In genomic region chr3:128083980-128084674, GRCh38 we compare ENCODE assay signal across 17 cellular contexts. TPM values are rescaled to one million over a fixed set of nuclear protein-coding genes. Genes with fewer than 3 reads are reported as not detected.
DNase-seq lines count a peak whose midpoint lies in the region; ATAC-seq, FAIRE-seq and TF ChIP-seq lines count a peak whose summit lies in the region.
"Had no signal": no experiment of that assay in that cellular context is flagged by ENCODE, and none has a peak within 500 bp of the region (broad histone marks: within the 10 kb centered on the region; RNA-seq: fewer than 3 reads in every experiment).

No MANE protein-coding gene starts in this region.

- TF ChIP-seq RAD21 in liver (IDR thresholded peaks at IDR 0.05) (no peak), HepG2 (CRISPR knock-in tag; IDR thresholded peaks at IDR 0.05) (no peak)

- peaks cover 72% of the 10 kb centered on the region for H3K36me3 Mint-ChIP-seq in WTC11
- H3K36me3 Mint-ChIP-seq in activated CD8-positive, alpha-beta T cell treated with anti-CD3 and anti-CD28 coated beads for 36 hours (ENCODE audit: low read depth) = peaks cover 59% of the 10 kb centered on the region

- CTCF ChIA-PET in HepG2 (lab: Yijun Ruan, JAX; ENCODE audit: low intra/inter-chr PET ratio, low total read pairs) = no interaction called here
- CTCF ChIA-PET in WTC11 (lab: Charles Lee) = interaction anchor here (1.2 to 2.2 kb wide), 3 partner anchors 11 to 50 kb away, joined by 3 to 8 read pairs (median 4); no protein-coding TSS in a partner anchor
- CTCF ChIA-PET in activated CD8-positive, alpha-beta T cell treated with anti-CD3 and anti-CD28 coated beads for 36 hours (lab: Charles Lee) = interaction anchor here (0.8 to 2.3 kb wide), 5 partner anchors 10 to 50 kb away, joined by 3 to 5 read pairs (median 4); no protein-coding TSS in a partner anchor

- H4K20me1 ChIP-seq in HepG2 (ENCODE audit: insufficient read depth, low read length) = no peaks in the 10 kb centered on the region

- H3K27ac Mint-ChIP-seq in WTC11 = no peak overlapping the region
- H3K27ac Mint-ChIP-seq in activated CD8-positive, alpha-beta T cell treated with anti-CD3 and anti-CD28 coated beads for 36 hours = no peak overlapping the region
- H3K27ac Mint-ChIP-seq: activated naive CD8-positive, alpha-beta T cell treated with anti-CD3 and anti-CD28 coated beads for 36 hours had no signal

- H3K79me2 ChIP-seq in HepG2 (ENCODE audit: insufficient read depth, low read length) = no peaks in the 10 kb centered on the region

- ATAC-seq in HepG2 (no peak), WTC11 (no peak)
- no peak for ATAC-seq in activated CD8-positive, alpha-beta T cell treated with anti-CD3 and anti-CD28 coated beads for 36 hours
- ATAC-seq in stimulated activated naive CD8-positive, alpha-beta T cell treated with anti-CD3 and anti-CD28 coated beads, Interleukin-15, Interleukin-2, amounts not matched to agents 100 U/mL and 50 U/mL, for 24 hours = no peak

- DNase-seq in HepG2 (ENCODE audit: low spot score) (no peak), fibroblast of the aortic adventitia (ENCODE audit: low read depth) (peak; percentile 43), myocyte (ENCODE audit: low read depth) (peak; percentile 34), WTC11 (ENCODE audit: low spot score) (no peak), NCI-H1092 treated with DMSO at 0.1 percent for 48 hours (lab: John Stamatoyannopoulos, UW) (no peak)
- DNase-seq in activated CD8-positive, alpha-beta T cell treated with anti-CD3 and anti-CD28 coated beads for 36 hours = no peak
- DNase-seq in stimulated activated naive CD8-positive, alpha-beta T cell treated with anti-CD3 and anti-CD28 coated beads, Interleukin-15, Interleukin-2, amounts not matched to agents 100 U/mL and 50 U/mL, for 24 hours = no peak
- DNase-seq: ACHN; activated CD4-positive, alpha-beta T cell treated with anti-CD3 and anti-CD28 coated beads for 1 hour; activated naive CD8-positive, alpha-beta T cell treated with anti-CD3 and anti-CD28 coated beads for 36 hours; NCI-H1417 treated with DMSO at 0.1 percent for 48 hours; NCI-H524; PC-9; stimulated activated CD4-positive, alpha-beta T cell treated with anti-CD3 and anti-CD28 coated beads, Interleukin-4, amount 100 ng/mL, for 24 hours; T-helper 1 cell had no signal

- no peak for TF ChIP-seq CTCF in liver (IDR thresholded peaks at IDR 0.05; ENCODE audit: low read depth, low read length, missing input control)
- no peak for TF ChIP-seq CTCF in HepG2 (CRISPR knock-in tag; IDR thresholded peaks at IDR 0.05)
- no peak for TF ChIP-seq CTCF in fibroblast of the aortic adventitia (IDR thresholded peaks at IDR 0.05; ENCODE audit: insufficient read depth, low read length)
- TF ChIP-seq CTCF in WTC11 (IDR thresholded peaks at IDR 0.05) = no peak
- no peak for TF ChIP-seq CTCF in activated CD8-positive, alpha-beta T cell treated with anti-CD3 and anti-CD28 coated beads for 36 hours (IDR thresholded peaks at IDR 0.05)

- H3K9me3 Mint-ChIP-seq in WTC11 = no peaks in the 10 kb centered on the region
- no peaks in the 10 kb centered on the region for H3K9me3 Mint-ChIP-seq in activated CD8-positive, alpha-beta T cell treated with anti-CD3 and anti-CD28 coated beads for 36 hours
- H3K9me3 Mint-ChIP-seq: activated naive CD8-positive, alpha-beta T cell treated with anti-CD3 and anti-CD28 coated beads for 36 hours had no signal

- no peak for TF ChIP-seq POLR2A in HepG2 (IDR thresholded peaks at IDR 0.05; ENCODE audit: insufficient read depth in 1 of 2, low read depth in 2 of 2, low read length in 2 of 2)

- no peaks in the 10 kb centered on the region for H3K9me3 ChIP-seq in liver (ENCODE audit: control insufficient read depth in 4 of 4, low read length in 3 of 4)
- H3K9me3 ChIP-seq in HepG2 (ENCODE audit: low read length) = no peaks in the 10 kb centered on the region

- POLR2A ChIA-PET in HepG2 (lab: Yijun Ruan, JAX) = interaction anchor here (1.1 kb wide), 1 partner anchor 39 kb away, joined by 4 read pairs; the partner anchor contains the start of gene RUVBL1
- POLR2A ChIA-PET in WTC11 (lab: Charles Lee) = no interaction called here
- POLR2A ChIA-PET in activated CD8-positive, alpha-beta T cell treated with anti-CD3 and anti-CD28 coated beads for 36 hours (lab: Charles Lee) = no interaction called here

- 45% methylated on average over 9 of the region's 9 CpGs for WGBS in liver
- WGBS in HepG2 (ENCODE audit: low lambda C conversion rate) = 96% methylated on average over 9 of the region's 9 CpGs

- FAIRE-seq in HepG2 (lab: Jason Lieb, UNC) = no peak
- FAIRE-seq: H1 had no signal

- no TSS peak for BruUV-seq in HepG2 (replicated peaks; lab: Mats Ljungman, UMichigan)

- no peaks in the 10 kb centered on the region for H3K4me1 Mint-ChIP-seq in WTC11
- no peaks in the 10 kb centered on the region for H3K4me1 Mint-ChIP-seq in activated CD8-positive, alpha-beta T cell treated with anti-CD3 and anti-CD28 coated beads for 36 hours (ENCODE audit: low read depth)

- TF ChIP-seq EP300 in HepG2 (IDR thresholded peaks at IDR 0.05; ENCODE audit: low read depth in 2 of 2, low read length in 2 of 2) (no peak), HepG2 (CRISPR knock-in tag; IDR thresholded peaks at IDR 0.05; ENCODE audit: borderline replicate concordance) (no peak)

- H3K27ac ChIP-seq in liver (ENCODE audit: low read depth in 1 of 2, low read length in 2 of 2) (no peak overlapping the region), HepG2 (ENCODE audit: extremely low read length, insufficient read depth, low read length) (no peak overlapping the region)
- H3K27ac ChIP-seq: PC-9 had no signal

- peaks cover 16 to 64% (median 59%) of the 10 kb centered on the region in 4 donors for H3K4me1 ChIP-seq in liver (ENCODE audit: control insufficient read depth in 4 of 4, insufficient read depth in 4 of 4, low read length in 3 of 4)
- H3K4me1 ChIP-seq in HepG2 (ENCODE audit: insufficient read depth, low read length) = peaks cover 10% of the 10 kb centered on the region; the same call in 1 of the 2 replicates

- no peak overlapping the region for H3K4me3 ChIP-seq in liver (ENCODE audit: low read depth in 1 of 3, low read length in 3 of 3)
- no peak overlapping the region for H3K4me3 ChIP-seq in HepG2 (replicated peaks in 1 of 3; ENCODE audit: insufficient read depth in 1 of 3, low read depth in 2 of 3, low read length in 3 of 3)
- H3K4me3 ChIP-seq in fibroblast of the aortic adventitia (ENCODE audit: low read depth, low read length) = no peak overlapping the region
- H3K4me3 ChIP-seq: PC-9 had no signal

- intact Hi-C loops in HepG2 (cut with micrococcal nuclease; ENCODE audit: unreplicated experiment) = no loop called here
- intact Hi-C loops in activated CD8-positive, alpha-beta T cell treated with anti-CD3 and anti-CD28 coated beads for 36 hours (cut with micrococcal nuclease) = loop anchor here (10.0 kb wide), 1 partner anchor 411 kb away; the partner anchor contains the start of gene GATA2

- H3K27me3 ChIP-seq in liver (ENCODE audit: control insufficient read depth in 4 of 4, insufficient read depth in 4 of 4, low read length in 3 of 4) (no peaks in the 10 kb centered on the region), HepG2 (ENCODE audit: control insufficient read depth in 1 of 2, insufficient read depth in 2 of 2, low read length in 2 of 2) (no peaks in the 10 kb centered on the region)

- peaks cover 2 to 6% (median 3%) of the 10 kb centered on the region in 4 donors for H3K36me3 ChIP-seq in liver (ENCODE audit: control insufficient read depth in 4 of 4, insufficient read depth in 3 of 4, low read depth in 1 of 4, low read length in 3 of 4)
- peaks cover 26 to 80% of the 10 kb centered on the region in 2 experiments for H3K36me3 ChIP-seq in HepG2 (replicated peaks in 1 of 2; ENCODE audit: control insufficient read depth in 1 of 2, insufficient read depth in 2 of 2, low read length in 2 of 2)

- H3K27me3 Mint-ChIP-seq in WTC11 (ENCODE audit: low read depth) = no peaks in the 10 kb centered on the region
- no peaks in the 10 kb centered on the region for H3K27me3 Mint-ChIP-seq in activated CD8-positive, alpha-beta T cell treated with anti-CD3 and anti-CD28 coated beads for 36 hours
- H3K27me3 Mint-ChIP-seq: activated naive CD8-positive, alpha-beta T cell treated with anti-CD3 and anti-CD28 coated beads for 36 hours had no signal

- no peak overlapping the region for H3K4me3 Mint-ChIP-seq in WTC11
- H3K4me3 Mint-ChIP-seq in activated CD8-positive, alpha-beta T cell treated with anti-CD3 and anti-CD28 coated beads for 36 hours = no peak overlapping the region
- H3K4me3 Mint-ChIP-seq: activated naive CD8-positive, alpha-beta T cell treated with anti-CD3 and anti-CD28 coated beads for 36 hours had no signal

- H3K9ac ChIP-seq in liver (ENCODE audit: low read depth in 1 of 2, low read length in 2 of 2) = no peak overlapping the region
- no peak overlapping the region for H3K9ac ChIP-seq in HepG2 (ENCODE audit: insufficient read depth, low read depth, low read length)

- in situ Hi-C loops in HepG2 (cut with HindIII; ENCODE audit: extremely low pct_ligation_motif_present, low pct_unique_long_range_greater_than_20kb) = no loop called here

- no peak overlapping the region for H2AFZ ChIP-seq in HepG2 (ENCODE audit: low read length)
- H2AFZ ChIP-seq: PC-9 had no signal

- H3K4me2 ChIP-seq in HepG2 (ENCODE audit: low read depth, low read length) = no peak overlapping the region
- H3K4me2 ChIP-seq: PC-9 had no signal

RNA-seq across cellular contexts. Expression of gene SEC61A1, which starts 31.9 kb away (rescaled TPM):
- total RNA-seq in liver (100 to 1,000 TPM in 1 of 2 donors, 10 to 100 TPM in 1; 80.4 to 295 TPM), HepG2 (2016; rRNA removed; fragmentation: Illumina TruSeq; extraction: Trizol) (128 and 203 TPM in 2 replicates), fibroblast of the aortic adventitia (ENCODE audit: low replicate concordance) (120 and 406 TPM in 2 replicates), myocyte (234 and 274 TPM in 2 replicates), WTC11 (2021) (119 to 152 TPM (median 120 TPM) in 3 replicates)
- polyA plus RNA-seq in liver (100 to 1,000 TPM in 1 of 2 donors, 10 to 100 TPM in 1; 90.8 to 203 TPM), HepG2 (2011; rRNA removed) (170 and 173 TPM in 2 replicates)
- 23.2 and 24.0 TPM in 2 replicates for total RNA-seq in HepG2 (2016; cell fraction: cytosol; rRNA removed; fragmentation: Illumina TruSeq; extraction: Trizol; ENCODE audit: low read depth)
- total RNA-seq in HepG2 (2016; cell fraction: insoluble cytoplasmic fraction; rRNA removed; fragmentation: Illumina TruSeq; extraction: Trizol) = 113 and 205 TPM in 2 replicates
- 77.7 and 81.8 TPM in 2 replicates for total RNA-seq in HepG2 (2016; cell fraction: membrane; rRNA removed; fragmentation: Illumina TruSeq; extraction: Trizol)
- 217 and 248 TPM in 2 replicates for total RNA-seq in HepG2 (2016; cell fraction: nucleus; rRNA removed; fragmentation: Illumina TruSeq; extraction: Trizol)
- 169 and 191 TPM in 2 replicates for polyA plus RNA-seq in HepG2 (2011; cell fraction: cytosol; rRNA removed)
- 153 and 160 TPM in 2 replicates for polyA plus RNA-seq in HepG2 (2011; cell fraction: nucleus; rRNA removed)
- polyA plus RNA-seq in HepG2 (2012) = 121 and 145 TPM in 2 replicates
- polyA plus RNA-seq in HepG2 (2016; cell fraction: cytosol; fragmentation: Illumina TruSeq; extraction: Trizol; ENCODE audit: low read depth) = 19.7 and 20.8 TPM in 2 replicates
- polyA plus RNA-seq in HepG2 (2016; cell fraction: insoluble cytoplasmic fraction; fragmentation: Illumina TruSeq; extraction: Trizol; ENCODE audit: low read depth) = 101 and 109 TPM in 2 replicates
- polyA plus RNA-seq in HepG2 (2016; cell fraction: membrane; fragmentation: Illumina TruSeq; extraction: Trizol; ENCODE audit: low read depth) = 42.6 and 47.4 TPM in 2 replicates
- 314 and 317 TPM in 2 replicates for polyA plus RNA-seq in HepG2 (2016; cell fraction: nucleus; fragmentation: Illumina TruSeq; extraction: Trizol; ENCODE audit: insufficient read depth, low read depth)
- 520 and 651 TPM in 2 replicates for polyA minus RNA-seq in HepG2 (2011; rRNA and poly(A)+ RNA removed; ENCODE audit: low replicate concordance)
- polyA minus RNA-seq in HepG2 (2011; cell fraction: cytosol; rRNA and poly(A)+ RNA removed) = 181 and 199 TPM in 2 replicates
- polyA minus RNA-seq in HepG2 (2011; cell fraction: nucleus; rRNA and poly(A)+ RNA removed) = 116 and 132 TPM in 2 replicates
- polyA plus RNA-seq in myocyte (2012) = 305 TPM
- 100 to 1,000 TPM; 107 to 116 TPM for total RNA-seq in activated CD8-positive, alpha-beta T cell treated with anti-CD3 and anti-CD28 coated beads for 36 hours

RNA-seq across cellular contexts. Expression of gene RUVBL1, which starts 39.5 kb away (rescaled TPM):
- total RNA-seq in liver (10 to 100 TPM; 13.9 to 23.1 TPM), HepG2 (2016; rRNA removed; fragmentation: Illumina TruSeq; extraction: Trizol) (86.3 and 120 TPM in 2 replicates), fibroblast of the aortic adventitia (ENCODE audit: low replicate concordance) (47.8 and 50.6 TPM in 2 replicates), myocyte (50.0 and 57.9 TPM in 2 replicates), WTC11 (2021) (116 to 121 TPM (median 118 TPM) in 3 replicates)
- polyA plus RNA-seq in liver (10 to 100 TPM; 13.3 to 13.9 TPM), HepG2 (2011; rRNA removed) (29.7 and 32.7 TPM in 2 replicates)
- 21.3 and 22.5 TPM in 2 replicates for total RNA-seq in HepG2 (2016; cell fraction: cytosol; rRNA removed; fragmentation: Illumina TruSeq; extraction: Trizol; ENCODE audit: low read depth)
- 90.7 and 130 TPM in 2 replicates for total RNA-seq in HepG2 (2016; cell fraction: insoluble cytoplasmic fraction; rRNA removed; fragmentation: Illumina TruSeq; extraction: Trizol)
- total RNA-seq in HepG2 (2016; cell fraction: membrane; rRNA removed; fragmentation: Illumina TruSeq; extraction: Trizol) = 28.2 and 30.2 TPM in 2 replicates
- 36.7 and 39.2 TPM in 2 replicates for total RNA-seq in HepG2 (2016; cell fraction: nucleus; rRNA removed; fragmentation: Illumina TruSeq; extraction: Trizol)
- polyA plus RNA-seq in HepG2 (2011; cell fraction: cytosol; rRNA removed) = 38.1 and 39.4 TPM in 2 replicates
- 13.5 and 14.5 TPM in 2 replicates for polyA plus RNA-seq in HepG2 (2011; cell fraction: nucleus; rRNA removed)
- 33.6 and 40.3 TPM in 2 replicates for polyA plus RNA-seq in HepG2 (2012)
- polyA plus RNA-seq in HepG2 (2016; cell fraction: cytosol; fragmentation: Illumina TruSeq; extraction: Trizol; ENCODE audit: low read depth) = 11.3 and 12.3 TPM in 2 replicates
- polyA plus RNA-seq in HepG2 (2016; cell fraction: insoluble cytoplasmic fraction; fragmentation: Illumina TruSeq; extraction: Trizol; ENCODE audit: low read depth) = 101 and 104 TPM in 2 replicates
- polyA plus RNA-seq in HepG2 (2016; cell fraction: membrane; fragmentation: Illumina TruSeq; extraction: Trizol; ENCODE audit: low read depth) = 16.7 and 17.6 TPM in 2 replicates
- 38.5 and 40.8 TPM in 2 replicates for polyA plus RNA-seq in HepG2 (2016; cell fraction: nucleus; fragmentation: Illumina TruSeq; extraction: Trizol; ENCODE audit: insufficient read depth, low read depth)
- 48.8 and 126 TPM in 2 replicates for polyA minus RNA-seq in HepG2 (2011; rRNA and poly(A)+ RNA removed; ENCODE audit: low replicate concordance)
- 20.6 and 22.9 TPM in 2 replicates for polyA minus RNA-seq in HepG2 (2011; cell fraction: cytosol; rRNA and poly(A)+ RNA removed)
- polyA minus RNA-seq in HepG2 (2011; cell fraction: nucleus; rRNA and poly(A)+ RNA removed) = 24.2 and 25.6 TPM in 2 replicates
- polyA plus RNA-seq in myocyte (2012) = 52.9 TPM
- total RNA-seq in activated CD8-positive, alpha-beta T cell treated with anti-CD3 and anti-CD28 coated beads for 36 hours = 10 to 100 TPM; 99.0 to 99.5 TPM

Comparison
In these comparisons a context has a peak if more than half of its experiments do, and no peak if none do; other contexts are left out.
1. DNase-seq: peak in fibroblast of the aortic adventitia (single experiment) and myocyte (single experiment); none in HepG2 (single experiment), WTC11 (single experiment), NCI-H1092 treated with DMSO at 0.1 percent for 48 hours (single experiment), activated CD8-positive, alpha-beta T cell treated with anti-CD3 and anti-CD28 coated beads for 36 hours (single experiment) and stimulated activated naive CD8-positive, alpha-beta T cell treated with anti-CD3 and anti-CD28 coated beads, Interleukin-15, Interleukin-2, amounts not matched to agents 100 U/mL and 50 U/mL, for 24 hours (single experiment).